9 cellular contexts compared by ENCODE assay signal in the genomic region with DNA sequence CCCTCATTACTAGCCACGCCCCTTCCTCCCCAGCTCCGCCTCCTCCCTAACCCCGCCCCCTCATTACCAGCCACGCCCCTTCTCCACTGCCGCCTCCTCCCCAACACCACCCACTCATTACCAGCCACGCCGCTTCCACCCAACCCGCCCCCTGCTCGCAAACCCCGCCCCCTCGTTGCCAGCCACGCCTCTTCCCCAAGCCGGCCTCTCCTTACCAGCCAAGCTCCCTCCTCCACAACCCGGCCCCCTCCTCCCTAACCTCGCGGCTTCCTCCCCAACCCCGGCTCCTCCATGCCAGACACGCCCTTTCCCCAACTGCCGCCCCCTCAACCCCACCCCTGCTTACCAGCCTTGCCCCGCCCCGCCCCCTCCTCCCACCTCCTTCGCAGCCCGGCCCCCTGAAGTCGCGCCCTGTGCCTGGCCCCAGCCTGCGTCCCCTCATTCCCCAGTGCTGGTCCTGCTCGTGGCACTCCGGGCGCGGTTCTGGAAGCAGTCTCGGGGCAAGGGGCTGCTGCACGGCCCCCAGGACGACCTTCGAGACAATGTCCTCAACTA. TPM values are rescaled to one million over a fixed set of nuclear protein-coding genes. Genes with fewer than 3 reads are reported as not detected.
DNase-seq lines count a peak whose midpoint lies in the region; ATAC-seq and TF ChIP-seq lines count a peak whose summit lies in the region.
"Had no signal": no experiment of that assay in that cellular context is flagged by ENCODE, and none has a peak within 500 bp of the region (broad histone marks: within the 10 kb centered on the region; RNA-seq: fewer than 3 reads in every experiment).

No MANE protein-coding gene starts in this region.

- peaks cover 0 to 7% (median 5%) of the 10 kb centered on the region in 9 donors for H3K27me3 ChIP-seq in heart left ventricle

- no peak overlapping the region for H3K27ac ChIP-seq in heart left ventricle

- no peak for TF ChIP-seq POLR2A in heart left ventricle (IDR thresholded peaks at IDR 0.05)

- WGBS in heart left ventricle, 4 donors, result 3 to 14% (median 8%) methylated on average over 26 to 34 of the region's 34 CpGs

- intact Hi-C loops in activated CD4-positive, alpha-beta memory T cell treated with anti-CD3 and anti-CD28 coated beads for 36 hours (cut with micrococcal nuclease), result no loop called here
- intact Hi-C loops in heart left ventricle (cut with DNase I), result loop anchor here in 1 of 10 donors (10.0 kb wide), 1 partner anchor 378 kb away; the partner anchor contains the start of gene APRT

- H3K4me1 Mint-ChIP-seq in activated CD4-positive, alpha-beta memory T cell treated with anti-CD3 and anti-CD28 coated beads for 36 hours (ENCODE audit: low read depth), result no peaks in the 10 kb centered on the region

- H3K36me3 ChIP-seq in heart left ventricle, result no peaks in the 10 kb centered on the region

- H3K4me3 ChIP-seq in heart left ventricle, result peak overlapping the region in 1 of 12 donors; percentile 56

- H3K4me3 Mint-ChIP-seq in activated CD4-positive, alpha-beta memory T cell treated with anti-CD3 and anti-CD28 coated beads for 36 hours, result no peak overlapping the region

- H3K4me1 ChIP-seq in heart left ventricle, result peaks cover 0 to 13% (median 7%) of the 10 kb centered on the region in 12 donors

- no peaks in the 10 kb centered on the region for H3K36me3 Mint-ChIP-seq in activated CD4-positive, alpha-beta memory T cell treated with anti-CD3 and anti-CD28 coated beads for 36 hours

- POLR2A ChIA-PET in activated CD4-positive, alpha-beta memory T cell treated with anti-CD3 and anti-CD28 coated beads for 36 hours (lab: Charles Lee), result interaction anchor here (0.9 to 1.4 kb wide), 2 partner anchors 9 to 336 kb away, joined by 3 to 4 read pairs; partner anchors contain the start of genes GALNS and TRAPPC2L

- in situ Hi-C loops in Caki2 (cut with HindIII; ENCODE audit: low pct_unique_long_range_greater_than_20kb, low sequenced_read_pairs), result no loop called here

- peak; percentile 57 for DNase-seq in Caki2 (ENCODE audit: low read depth)
- DNase-seq in HuH-7 (ENCODE audit: low spot score), result peak; percentile 98
- peak; percentile 74 for DNase-seq in activated CD4-positive, alpha-beta memory T cell treated with anti-CD3 and anti-CD28 coated beads for 36 hours
- peak in 3 of 5 donors; percentile 36 to 86 (median 77) for DNase-seq in heart left ventricle
- peak; percentile 76 for DNase-seq in stimulated activated CD8-positive, alpha-beta memory T cell treated with anti-CD3 and anti-CD28 coated beads, Interleukin-4, amount 100 ng/mL, for 48 hours
- DNase-seq in HT-29 (ENCODE audit: low spot score), result no peak

- peak; percentile 42 to 62 (median 52) for ATAC-seq in heart left ventricle
- ATAC-seq in HG02678 (IDR thresholded peaks at IDR 0.05; ENCODE audit: unreplicated experiment), result no peak
- ATAC-seq in HG03354 (IDR thresholded peaks at IDR 0.05; ENCODE audit: poor library complexity, severe bottlenecking, unreplicated experiment), result no peak

- H3K9me3 ChIP-seq in heart left ventricle, result no peaks in the 10 kb centered on the region

- H3K9me3 Mint-ChIP-seq in activated CD4-positive, alpha-beta memory T cell treated with anti-CD3 and anti-CD28 coated beads for 36 hours, result no peaks in the 10 kb centered on the region

- CTCF ChIA-PET in activated CD4-positive, alpha-beta memory T cell treated with anti-CD3 and anti-CD28 coated beads for 36 hours (lab: Charles Lee), result no interaction called here

- H3K27ac Mint-ChIP-seq in activated CD4-positive, alpha-beta memory T cell treated with anti-CD3 and anti-CD28 coated beads for 36 hours, result no peak overlapping the region

- TF ChIP-seq CTCF in heart left ventricle (IDR thresholded peaks at IDR 0.05), result no peak

- no peaks in the 10 kb centered on the region for H3K27me3 Mint-ChIP-seq in activated CD4-positive, alpha-beta memory T cell treated with anti-CD3 and anti-CD28 coated beads for 36 hours

RNA-seq across cellular contexts. Expression of gene SLC22A31, which starts 7.2 kb away (rescaled TPM):
- total RNA-seq in Caki2 (2014; rRNA removed; shearing (Covaris generic); ENCODE audit: low replicate concordance), result not detected in 2 replicates
- under 1 TPM; 0.39 to 0.45 TPM for total RNA-seq in activated CD4-positive, alpha-beta memory T cell treated with anti-CD3 and anti-CD28 coated beads for 36 hours
- not detected for total RNA-seq in heart left ventricle
- under 1 TPM in 1 of 2 donors, not detected in 1; 0.07 TPM for polyA plus RNA-seq in heart left ventricle
- total RNA-seq in HT-29 (2014; rRNA removed; shearing (Covaris generic)), result not detected in 2 replicates
- total RNA-seq: skeletal muscle tissue had no signal

RNA-seq across cellular contexts. Expression of gene CDH15, which starts 21.6 kb away (rescaled TPM):
- 0.51 and 1.0 TPM in 2 replicates for total RNA-seq in Caki2 (2014; rRNA removed; shearing (Covaris generic); ENCODE audit: low replicate concordance)
- not detected for total RNA-seq in activated CD4-positive, alpha-beta memory T cell treated with anti-CD3 and anti-CD28 coated beads for 36 hours
- total RNA-seq in heart left ventricle, result under 1 TPM in 2 of 9 donors, not detected in 7; 0.16 to 0.32 TPM
- polyA plus RNA-seq in heart left ventricle, result under 1 TPM in 1 of 2 donors, not detected in 1; 0.18 TPM
- not detected in 2 replicates for total RNA-seq in HT-29 (2014; rRNA removed; shearing (Covaris generic))

RNA-seq across cellular contexts. Expression of gene ZNF778, which starts 24.4 kb away (rescaled TPM):
- total RNA-seq in Caki2 (2014; rRNA removed; shearing (Covaris generic); ENCODE audit: low replicate concordance), result 8.7 and 14.5 TPM in 2 replicates
- total RNA-seq in activated CD4-positive, alpha-beta memory T cell treated with anti-CD3 and anti-CD28 coated beads for 36 hours, result 1 to 10 TPM; 7.4 to 7.9 TPM
- 10 to 100 TPM in 4 of 9 donors, 1 to 10 TPM in 5; 6.9 to 14.6 (median 9.9) TPM for total RNA-seq in heart left ventricle
- polyA plus RNA-seq in heart left ventricle, result 1 to 10 TPM; 1.6 to 5.4 TPM
- 4.2 and 10.6 TPM in 2 replicates for total RNA-seq in HT-29 (2014; rRNA removed; shearing (Covaris generic))

Comparison
In these comparisons a context has a peak if more than half of its experiments do, and no peak if none do; other contexts are left out.
1. ATAC-seq: peak in heart left ventricle (4 of 4); none in HG02678 (single experiment) and HG03354 (single experiment).